In the genomic region with DNA sequence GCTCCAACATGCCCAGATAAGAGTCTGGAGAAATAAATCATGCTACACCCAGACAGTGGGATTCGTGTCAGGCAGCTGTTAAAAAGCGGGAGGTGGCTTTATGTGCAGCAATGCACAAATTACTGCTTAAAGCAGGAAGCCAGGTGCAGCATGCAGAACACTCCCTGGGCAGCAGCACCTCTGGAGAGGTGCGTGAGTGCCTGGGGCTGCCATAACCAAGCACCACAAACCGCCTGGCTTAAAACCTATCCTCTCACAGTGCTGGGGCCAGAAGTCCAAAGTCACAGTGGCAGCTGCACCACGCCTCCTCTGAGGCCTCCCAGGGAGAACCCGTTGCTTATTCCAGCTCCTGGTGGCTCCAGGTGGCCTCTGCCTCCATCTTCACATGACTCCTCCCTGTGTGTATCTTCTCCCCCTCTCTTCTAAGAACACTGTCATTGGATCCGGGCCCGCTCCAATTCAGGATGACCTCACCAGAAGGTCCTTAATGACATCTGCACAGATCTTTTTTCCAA, we compare ENCODE assay signal across 14 cellular contexts.
A peak's percentile ranks its signal among the peaks of the same experiment; 100 is the strongest.
DNase-seq lines count a peak whose midpoint lies in the region; ATAC-seq, FAIRE-seq and TF ChIP-seq lines count a peak whose summit lies in the region.
"Had no signal": no experiment of that assay in that cellular context is flagged by ENCODE, and none has a peak within 500 bp of the region (broad histone marks: within the 10 kb centered on the region; RNA-seq: fewer than 3 reads in every experiment).

No MANE protein-coding gene starts in this region.

- H3K27me3 ChIP-seq in left ventricle myocardium inferior (ENCODE audit: low read depth) = peaks cover 9% of the 10 kb centered on the region
- H3K27me3 ChIP-seq in duodenal mucosa (ENCODE audit: control insufficient read depth in 1 of 2, insufficient read depth in 2 of 2, low read length in 2 of 2) = no peaks in the 10 kb centered on the region

- no peaks in the 10 kb centered on the region for H3K27me3 Mint-ChIP-seq in type B pancreatic cell

- no peaks in the 10 kb centered on the region for H3K9me3 Mint-ChIP-seq in type B pancreatic cell

- H3K27ac ChIP-seq in left ventricle myocardium inferior (replicated peaks) (no peak overlapping the region), duodenal mucosa (ENCODE audit: low read depth, low read length) (no peak overlapping the region)

- peak; percentile 16 for DNase-seq in Right ventricle myocardium superior
- no peak for DNase-seq in left ventricle myocardium inferior
- peak; percentile 83 for DNase-seq in NCI-H2196 (lab: John Stamatoyannopoulos, UW; ENCODE audit: unreplicated experiment)
- no peak for DNase-seq in type B pancreatic cell (ENCODE audit: extremely low spot score, unreplicated experiment)
- DNase-seq in dedifferentiated amniotic fluid mesenchymal stem cell (ENCODE audit: extremely low spot score) = no peak
- no peak for DNase-seq in urothelium cell line (ENCODE audit: low spot score)
- DNase-seq in D721Med (ENCODE audit: insufficient read length, low spot score) = no peak
- DNase-seq: NCI-H1048; occipital lobe; stimulated activated CD4-positive, alpha-beta T cell treated with anti-CD3 and anti-CD28 coated beads, Interleukin-2, amount 100 ng/mL, for 24 hours; T-helper 2 cell had no signal

- H3K9ac ChIP-seq in duodenal mucosa (ENCODE audit: low read depth in 1 of 2, low read length in 2 of 2) = no peak overlapping the region

- FAIRE-seq in urothelium cell line (lab: Jason Lieb, UNC) (no peak), D721Med (lab: Jason Lieb, UNC) (no peak)
- FAIRE-seq: endothelial cell of umbilical vein had no signal

- TF ChIP-seq CTCF in left ventricle myocardium inferior (IDR thresholded peaks at IDR 0.05; ENCODE audit: borderline replicate concordance) (no peak), type B pancreatic cell (conservative IDR thresholded peaks at IDR 0.05) (no peak), D721Med (IDR thresholded peaks at IDR 0.05; ENCODE audit: insufficient read depth, missing control alignments) (no peak)

- H3K4me1 ChIP-seq in left ventricle myocardium inferior (peaks cover 14% of the 10 kb centered on the region), duodenal mucosa (ENCODE audit: control insufficient read depth in 1 of 2, insufficient read depth in 2 of 2, low read length in 2 of 2) (peaks cover 17 to 32% of the 10 kb centered on the region in 2 donors)

- H3K27ac Mint-ChIP-seq in type B pancreatic cell = peak overlapping the region; percentile 30

- no peak overlapping the region for H3K4me3 ChIP-seq in left ventricle myocardium inferior
- peak overlapping the region; percentile 4 to 44 for H3K4me3 ChIP-seq in duodenal mucosa (ENCODE audit: low read depth in 1 of 2, low read length in 2 of 2)

- peak overlapping the region; percentile 48 for H3K4me3 Mint-ChIP-seq in type B pancreatic cell

- H3K4me1 Mint-ChIP-seq in type B pancreatic cell (ENCODE audit: unreplicated experiment) = peaks cover 11% of the 10 kb centered on the region

- H3K9me3 ChIP-seq in left ventricle myocardium inferior (replicated peaks) = peaks cover 7% of the 10 kb centered on the region
- H3K9me3 ChIP-seq in duodenal mucosa (ENCODE audit: control insufficient read depth in 1 of 2, low read length in 2 of 2) = no peaks in the 10 kb centered on the region

- intact Hi-C loops in Right ventricle myocardium superior (cut with DNase I) = no loop called here
- intact Hi-C loops in left ventricle myocardium inferior (cut with micrococcal nuclease) = no loop called here

- no peaks in the 10 kb centered on the region for H3K36me3 Mint-ChIP-seq in type B pancreatic cell

- ATAC-seq in Right ventricle myocardium superior (ENCODE audit: poor library complexity) = no peak
- ATAC-seq: HCT116 had no signal

- no peaks in the 10 kb centered on the region for H3K36me3 ChIP-seq in left ventricle myocardium inferior
- H3K36me3 ChIP-seq in duodenal mucosa (ENCODE audit: control insufficient read depth in 1 of 2, insufficient read depth in 2 of 2, low read length in 2 of 2) = no peaks in the 10 kb centered on the region

Comparison
In these comparisons a context has a peak if more than half of its experiments do, and no peak if none do; other contexts are left out.
1. DNase-seq: peak in Right ventricle myocardium superior (single experiment) and NCI-H2196 (single experiment); none in left ventricle myocardium inferior (single experiment), type B pancreatic cell (single experiment), dedifferentiated amniotic fluid mesenchymal stem cell (single experiment), urothelium cell line (single experiment) and D721Med (single experiment).